Comparison of ENCODE assay signal across 13 cellular contexts in the genomic region with DNA sequence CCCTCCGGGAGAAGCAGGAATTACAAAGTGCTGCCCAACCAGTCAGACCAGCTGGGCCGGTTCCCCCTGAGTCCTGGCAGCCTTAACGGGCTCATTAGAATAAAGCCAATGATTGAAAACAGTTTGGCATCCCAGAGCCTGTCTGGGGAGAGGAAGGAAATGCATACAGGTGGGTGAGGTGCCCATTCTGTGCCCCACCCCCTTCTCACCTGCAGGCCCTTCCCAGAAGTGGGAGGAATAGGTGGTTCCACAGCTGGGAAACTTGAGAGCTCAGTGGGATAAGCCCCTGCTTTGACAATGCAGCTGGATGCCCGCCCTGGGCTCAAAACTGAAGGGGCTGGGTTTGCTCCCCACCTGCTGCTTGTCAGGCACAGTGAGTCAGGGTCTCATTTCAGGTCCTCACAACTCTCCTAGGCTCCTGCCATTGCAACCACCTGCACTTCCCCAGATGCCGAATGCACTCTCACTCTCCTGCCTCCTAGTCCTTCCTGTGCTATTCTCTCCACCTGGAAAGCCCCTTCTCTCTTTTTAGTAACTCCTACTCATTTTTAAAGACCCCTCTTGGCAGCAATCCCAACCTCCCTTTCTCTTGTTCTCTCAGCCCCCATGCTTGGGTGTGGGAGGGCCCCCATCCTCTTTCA. TPM values are rescaled to one million over a fixed set of nuclear protein-coding genes. Genes with fewer than 3 reads are reported as not detected.
A peak's percentile ranks its signal among the peaks of the same experiment; 100 is the strongest.
DNase-seq lines count a peak whose midpoint lies in the region; ATAC-seq and TF ChIP-seq lines count a peak whose summit lies in the region.
"Had no signal": no experiment of that assay in that cellular context is flagged by ENCODE, and none has a peak within 500 bp of the region (broad histone marks: within the 10 kb centered on the region; RNA-seq: fewer than 3 reads in every experiment).

No MANE protein-coding gene starts in this region.

- H3K36me3 ChIP-seq in iPS-18a (ENCODE audit: control insufficient read depth, low read depth, low read length) (no peaks in the 10 kb centered on the region), thyroid gland (no peaks in the 10 kb centered on the region)

- no peak overlapping the region for H3K9ac ChIP-seq in iPS-18a (ENCODE audit: low read length)

- H3K27me3 ChIP-seq in iPS-18a (ENCODE audit: control insufficient read depth, insufficient read depth, low read length) (no peaks in the 10 kb centered on the region), thyroid gland (no peaks in the 10 kb centered on the region)

- no peak for TF ChIP-seq CTCF in thyroid gland (IDR thresholded peaks at IDR 0.05)

- peak overlapping the region; percentile 12 for H3K4me3 ChIP-seq in iPS-18a (ENCODE audit: low read length)
- H3K4me3 ChIP-seq in thyroid gland (replicated peaks in 1 of 3) = no peak overlapping the region
- H3K4me3 ChIP-seq: K562 had no signal

- DNase-seq in NCI-H2107 treated with DMSO at 0.1 percent for 48 hours (lab: John Stamatoyannopoulos, UW; ENCODE audit: unreplicated experiment) (peak; percentile 31), NCI-H2107 (lab: John Stamatoyannopoulos, UW) (no peak), NCI-H526 treated with DMSO at 0.1 percent for 48 hours (lab: John Stamatoyannopoulos, UW) (peak; percentile 96), thyroid gland (peak; percentile 78 to 82), AG20443 (ENCODE audit: low spot score) (no peak)
- DNase-seq: activated CD4-positive, alpha-beta memory T cell treated with anti-CD3 and anti-CD28 coated beads, Interleukin-2, amount 10 ng/mL, durations not matched to agents 7 days and 5 days; effector CD8-positive, alpha-beta T cell; stimulated activated CD4-positive, alpha-beta T cell treated with anti-CD3 and anti-CD28 coated beads, Interleukin-12 subunit alpha, Interleukin-12 subunit beta, amount 100 ng/mL, for 4 hours had no signal

- peaks cover 28% of the 10 kb centered on the region for H3K4me1 ChIP-seq in iPS-18a (ENCODE audit: control insufficient read depth, low read depth, low read length)
- peaks cover 5 to 8% of the 10 kb centered on the region in 2 donors for H3K4me1 ChIP-seq in thyroid gland

- WGBS in thyroid gland, 2 donors = 21 to 31% methylated on average over 4 to 5 of the region's 5 CpGs

- no peak for TF ChIP-seq POLR2A in thyroid gland (IDR thresholded peaks at IDR 0.05)

- ATAC-seq in GM18511 (IDR thresholded peaks at IDR 0.05; ENCODE audit: unreplicated experiment) (no peak), HG02798 (IDR thresholded peaks at IDR 0.05; ENCODE audit: poor library complexity, unreplicated experiment) (no peak)
- ATAC-seq: K562; natural killer cell treated with Interleukin-12 subunit alpha and Interleukin-12 subunit beta and Interleukin-15 and Interleukin-18, amount 100 ng/mL, for 72 hours had no signal

- intact Hi-C loops in thyroid gland (cut with DNase I) = no loop called here

- H3K9me3 ChIP-seq in iPS-18a (ENCODE audit: control insufficient read depth, low read depth, low read length) (no peaks in the 10 kb centered on the region), thyroid gland (no peaks in the 10 kb centered on the region)

- no peak overlapping the region for H3K27ac ChIP-seq in iPS-18a (ENCODE audit: low read length)
- H3K27ac ChIP-seq in thyroid gland = peak overlapping the region in 1 of 3 donors; percentile 45

RNA-seq across cellular contexts. Expression of gene BUB1B, which starts 5.5 kb away (rescaled TPM):
- 1 to 10 TPM in 2 of 4 donors, under 1 TPM in 2; 0.20 to 3.7 (median 1.4) TPM for total RNA-seq in thyroid gland

RNA-seq across cellular contexts. Expression of gene BMF, which starts 46.7 kb away (rescaled TPM):
- 10 to 100 TPM; 31.9 to 49.3 (median 37.2) TPM for total RNA-seq in thyroid gland

Comparison
In these comparisons a context has a peak if more than half of its experiments do, and no peak if none do; other contexts are left out.
1. DNase-seq: peak in NCI-H2107 treated with DMSO at 0.1 percent for 48 hours (single experiment), NCI-H526 treated with DMSO at 0.1 percent for 48 hours (single experiment) and thyroid gland (2 of 2); none in NCI-H2107 (single experiment) and AG20443 (single experiment).